In the genomic region with DNA sequence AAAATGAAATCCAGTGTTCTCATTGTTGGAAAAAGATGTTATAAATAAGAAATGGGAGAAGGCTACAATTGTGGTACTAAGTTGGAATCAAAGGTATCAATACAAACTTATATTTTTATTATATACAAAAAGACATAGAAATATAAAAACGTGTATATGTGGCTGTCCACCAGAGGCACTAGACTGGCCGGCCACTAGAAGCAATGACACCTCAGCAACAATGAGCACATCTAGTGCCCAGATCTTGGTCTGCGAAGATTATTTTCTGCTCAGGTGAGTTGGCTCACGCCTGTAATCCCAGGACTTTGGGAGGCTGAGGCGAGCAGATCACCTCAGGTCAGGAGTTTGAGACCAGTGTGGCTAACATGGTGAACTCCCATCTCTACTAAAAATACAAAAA, we compare ENCODE assay signal across 2 cellular contexts.
A peak's percentile ranks its signal among the peaks of the same experiment; 100 is the strongest.
TF ChIP-seq lines count a peak whose summit lies in the region.

No MANE protein-coding gene starts in this region.

TF ChIP-seq in HCT116, 20 proteins besides CTCF, POLR2A, EP300 and RAD21:
- TF ChIP-seq, protein P1, sequence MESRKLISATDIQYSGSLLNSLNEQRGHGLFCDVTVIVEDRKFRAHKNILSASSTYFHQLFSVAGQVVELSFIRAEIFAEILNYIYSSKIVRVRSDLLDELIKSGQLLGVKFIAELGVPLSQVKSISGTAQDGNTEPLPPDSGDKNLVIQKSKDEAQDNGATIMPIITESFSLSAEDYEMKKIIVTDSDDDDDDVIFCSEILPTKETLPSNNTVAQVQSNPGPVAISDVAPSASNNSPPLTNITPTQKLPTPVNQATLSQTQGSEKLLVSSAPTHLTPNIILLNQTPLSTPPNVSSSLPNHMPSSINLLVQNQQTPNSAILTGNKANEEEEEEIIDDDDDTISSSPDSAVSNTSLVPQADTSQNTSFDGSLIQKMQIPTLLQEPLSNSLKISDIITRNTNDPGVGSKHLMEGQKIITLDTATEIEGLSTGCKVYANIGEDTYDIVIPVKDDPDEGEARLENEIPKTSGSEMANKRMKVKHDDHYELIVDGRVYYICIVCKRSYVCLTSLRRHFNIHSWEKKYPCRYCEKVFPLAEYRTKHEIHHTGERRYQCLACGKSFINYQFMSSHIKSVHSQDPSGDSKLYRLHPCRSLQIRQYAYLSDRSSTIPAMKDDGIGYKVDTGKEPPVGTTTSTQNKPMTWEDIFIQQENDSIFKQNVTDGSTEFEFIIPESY (IDR thresholded peaks at IDR 0.05; ENCODE audit: extremely low read depth, insufficient replicate concordance, low read length) = no peak
- TF ChIP-seq, protein P2, sequence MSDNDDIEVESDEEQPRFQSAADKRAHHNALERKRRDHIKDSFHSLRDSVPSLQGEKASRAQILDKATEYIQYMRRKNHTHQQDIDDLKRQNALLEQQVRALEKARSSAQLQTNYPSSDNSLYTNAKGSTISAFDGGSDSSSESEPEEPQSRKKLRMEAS (IDR thresholded peaks at IDR 0.05) = no peak
- TF ChIP-seq TCF7L2 (IDR thresholded peaks at IDR 0.05; ENCODE audit: borderline replicate concordance, extremely low read depth, insufficient read depth, insufficient read length) = no peak

TF ChIP-seq in K562, 482 proteins besides CTCF, POLR2A, EP300 and RAD21:
- TF ChIP-seq EHMT2 (IDR thresholded peaks at IDR 0.05) = peak; percentile 53; the same call in 1 of the 2 replicates
- no peak for TF ChIP-seq ESRRB (CRISPR knock-in tag; IDR thresholded peaks at IDR 0.05; ENCODE audit: borderline replicate concordance)
